ENCODE assay signal across 8 cellular contexts in the genomic region with DNA sequence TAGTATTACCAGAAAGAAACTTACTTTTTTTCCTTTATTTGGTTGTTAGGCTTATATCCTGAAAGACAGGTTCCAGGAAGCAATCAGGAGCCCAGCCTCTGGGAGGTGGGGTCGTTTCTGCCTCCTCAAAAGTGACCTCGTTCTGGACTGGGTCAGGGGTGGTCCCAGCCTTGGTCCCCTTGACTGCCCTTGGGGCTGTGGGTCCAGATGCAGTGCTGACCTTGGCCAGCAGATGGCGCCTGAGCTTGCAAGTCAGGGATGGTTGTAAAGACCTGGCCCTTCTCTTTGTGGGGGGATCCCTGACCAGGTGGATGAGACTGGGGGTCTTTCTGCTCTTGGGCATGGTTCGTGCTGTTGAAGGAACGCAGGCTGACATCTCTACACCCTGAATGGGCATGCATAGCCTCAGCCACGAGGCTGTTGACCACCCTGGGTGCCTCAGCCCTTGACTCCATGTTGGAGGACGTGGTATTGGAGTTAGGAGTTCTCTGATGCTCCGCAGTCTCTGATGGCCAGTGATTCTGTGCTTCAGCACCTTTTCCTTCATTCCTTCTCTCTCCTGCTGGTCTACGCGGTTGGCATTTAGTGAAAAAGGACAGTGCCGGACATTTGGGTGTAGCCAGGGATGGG.
DNase-seq lines count a peak whose midpoint lies in the region; ATAC-seq and TF ChIP-seq lines count a peak whose summit lies in the region.

No MANE protein-coding gene starts in this region.

- intact Hi-C loops in activated naive CD4-positive, alpha-beta T cell treated with anti-CD3 and anti-CD28 coated beads for 36 hours (cut with micrococcal nuclease) = loop anchor here (1.0 to 10.0 kb wide), 6 partner anchors 160 to 973 kb away; no protein-coding TSS in a partner anchor
- intact Hi-C loops in transverse colon (cut with DNase I; ENCODE audit: low total_unique reads) = loop anchor here (10.0 kb wide), 1 partner anchor 703 kb away; no protein-coding TSS in a partner anchor

- TF ChIP-seq CTCF in AG10803 (conservative IDR thresholded peaks at IDR 0.05; ENCODE audit: low read length) (peak; percentile 99), RWPE1 (conservative IDR thresholded peaks at IDR 0.05; ENCODE audit: low read depth) (peak; percentile 94), glutamatergic neuron (IDR thresholded peaks at IDR 0.05; ENCODE audit: partially characterized antibody, unreplicated experiment) (peak; percentile 99), parathyroid adenoma (IDR thresholded peaks at IDR 0.05) (peak; percentile 97), transverse colon (IDR thresholded peaks at IDR 0.05) (peak; percentile 75 to 97 (median 93))

- H3K36me3 ChIP-seq in parathyroid adenoma (ENCODE audit: control insufficient read depth, insufficient read depth, low read length) = no peaks in the 10 kb centered on the region
- no peaks in the 10 kb centered on the region for H3K36me3 ChIP-seq in transverse colon

- H3K27ac Mint-ChIP-seq in activated naive CD4-positive, alpha-beta T cell treated with anti-CD3 and anti-CD28 coated beads for 36 hours = no peak overlapping the region
- H3K27ac Mint-ChIP-seq in glutamatergic neuron (ENCODE audit: unreplicated experiment) = no peak overlapping the region

- no peaks in the 10 kb centered on the region for H3K4me1 Mint-ChIP-seq in activated naive CD4-positive, alpha-beta T cell treated with anti-CD3 and anti-CD28 coated beads for 36 hours (ENCODE audit: low read depth)
- H3K4me1 Mint-ChIP-seq in glutamatergic neuron (ENCODE audit: low read depth, unreplicated experiment) = peaks cover 2% of the 10 kb centered on the region

- no peaks in the 10 kb centered on the region for H3K4me1 ChIP-seq in parathyroid adenoma
- H3K4me1 ChIP-seq in transverse colon = no peaks in the 10 kb centered on the region

- H3K79me2 ChIP-seq in parathyroid adenoma = peaks cover 3% of the 10 kb centered on the region

- no peak for TF ChIP-seq EP300 in transverse colon (IDR thresholded peaks at IDR 0.05; ENCODE audit: low read depth)

- H3K4me3 ChIP-seq in AG10803 (ENCODE audit: low read length) (no peak overlapping the region), parathyroid adenoma (ENCODE audit: low read depth, low read length) (no peak overlapping the region), transverse colon (no peak overlapping the region)

- H3K9me3 ChIP-seq in parathyroid adenoma (ENCODE audit: control insufficient read depth, low read length) (no peaks in the 10 kb centered on the region), transverse colon (no peaks in the 10 kb centered on the region)

- TF ChIP-seq POLR2A in transverse colon (IDR thresholded peaks at IDR 0.05) = no peak

- no peak overlapping the region for H2AFZ ChIP-seq in parathyroid adenoma

- H3K36me3 Mint-ChIP-seq in activated naive CD4-positive, alpha-beta T cell treated with anti-CD3 and anti-CD28 coated beads for 36 hours (ENCODE audit: low read depth) = peaks cover 20% of the 10 kb centered on the region
- H3K36me3 Mint-ChIP-seq in glutamatergic neuron (ENCODE audit: unreplicated experiment) = peaks cover 13% of the 10 kb centered on the region

- CTCF ChIA-PET in RWPE1 (lab: Yijun Ruan, JAX) = interaction anchor here (0.6 to 1.4 kb wide), 12 partner anchors 12 to 880 kb away, joined by 3 to 6 read pairs (median 4); no protein-coding TSS in a partner anchor
- CTCF ChIA-PET in activated naive CD4-positive, alpha-beta T cell treated with anti-CD3 and anti-CD28 coated beads for 36 hours (lab: Charles Lee) = interaction anchor here (0.6 to 4.0 kb wide), 20 partner anchors 8 to 737 kb away, joined by 3 to 23 read pairs (median 5); no protein-coding TSS in a partner anchor

- in situ Hi-C loops in transverse colon (cut with MboI; ENCODE audit: low pct_ligation_motif_present in 1 of 4, low pct_unique_long_range_greater_than_20kb in 1 of 4, low sequenced_read_pairs in 3 of 4) = loop anchor here in 3 of 4 donors (25.0 kb wide), 2 partner anchors 700 to 725 kb away; no protein-coding TSS in a partner anchor

- no peak overlapping the region for H3K4me3 Mint-ChIP-seq in activated naive CD4-positive, alpha-beta T cell treated with anti-CD3 and anti-CD28 coated beads for 36 hours
- no peak overlapping the region for H3K4me3 Mint-ChIP-seq in glutamatergic neuron (ENCODE audit: unreplicated experiment)

- POLR2A ChIA-PET in RWPE1 (lab: Yijun Ruan, JAX; ENCODE audit: low non-redundant PET) = no interaction called here

- no peaks in the 10 kb centered on the region for H3K27me3 Mint-ChIP-seq in activated naive CD4-positive, alpha-beta T cell treated with anti-CD3 and anti-CD28 coated beads for 36 hours (ENCODE audit: low read depth)
- H3K27me3 Mint-ChIP-seq in glutamatergic neuron (ENCODE audit: unreplicated experiment) = no peaks in the 10 kb centered on the region

- peak; percentile 77 for ATAC-seq in GM18867 (IDR thresholded peaks at IDR 0.05; ENCODE audit: unreplicated experiment)
- peak; percentile 74 for ATAC-seq in HG03439 (IDR thresholded peaks at IDR 0.05; ENCODE audit: unreplicated experiment)

- H3K9me3 Mint-ChIP-seq in activated naive CD4-positive, alpha-beta T cell treated with anti-CD3 and anti-CD28 coated beads for 36 hours = peaks cover 4% of the 10 kb centered on the region
- H3K9me3 Mint-ChIP-seq in glutamatergic neuron (ENCODE audit: unreplicated experiment) = peaks cover 6% of the 10 kb centered on the region

- H3K27me3 ChIP-seq in parathyroid adenoma (ENCODE audit: control insufficient read depth, insufficient read depth, low read length) (no peaks in the 10 kb centered on the region), transverse colon (no peaks in the 10 kb centered on the region)

- no peak overlapping the region for H3K4me2 ChIP-seq in parathyroid adenoma (ENCODE audit: low read length)

- H3K27ac ChIP-seq in RWPE1 (no peak overlapping the region), parathyroid adenoma (no peak overlapping the region), transverse colon (no peak overlapping the region)

- WGBS in transverse colon (ENCODE audit: low coverage in 1 of 2), 2 donors = 62% methylated on average over 11 of the region's 11 CpGs; no CpG with 5 or more reads in 1 of the 2 donors

- DNase-seq in AG10803 (ENCODE audit: low read depth) (peak; percentile 52), RWPE1 (ENCODE audit: low spot score) (peak; percentile 80), glutamatergic neuron (peak; percentile 94), transverse colon (peak; percentile 73)
- DNase-seq in activated naive CD4-positive, alpha-beta T cell treated with anti-CD3 and anti-CD28 coated beads for 36 hours = peak; percentile 87

- no peak overlapping the region for H3K9ac ChIP-seq in parathyroid adenoma
